1 cellular context compared by ENCODE assay signal in the genomic region with DNA sequence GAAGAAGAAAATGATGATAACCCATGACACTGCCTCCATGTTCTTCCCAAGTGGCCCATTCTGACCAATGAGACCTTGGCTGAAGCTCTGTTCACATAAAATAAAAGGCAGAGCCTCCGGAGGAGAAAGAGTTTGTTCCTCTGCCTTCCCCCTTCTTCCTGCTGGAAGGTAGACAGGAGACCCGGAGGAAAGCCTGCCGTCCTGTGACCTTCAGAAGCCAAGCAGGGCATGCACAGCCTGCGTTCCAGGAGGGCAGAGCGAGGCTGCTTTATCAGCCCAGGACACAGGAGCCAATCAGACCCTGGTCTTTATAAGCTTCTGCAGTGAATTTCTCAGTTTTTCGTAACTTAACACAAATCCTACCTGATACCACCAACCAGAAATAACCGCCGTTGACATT.
TF ChIP-seq lines count a peak whose summit lies in the region.

No MANE protein-coding gene starts in this region.

TF ChIP-seq in WTC11, 78 proteins besides CTCF, POLR2A, EP300 and RAD21 (continued from another document):
- TF ChIP-seq STAT6 (CRISPR knock-in tag; conservative IDR thresholded peaks at IDR 0.05; ENCODE audit: low read depth) (no peak), SMAD4 (CRISPR knock-in tag; IDR thresholded peaks at IDR 0.05) (no peak), ETV6 (CRISPR knock-in tag; IDR thresholded peaks at IDR 0.05) (no peak), ZBTB21 (CRISPR knock-in tag; IDR thresholded peaks at IDR 0.05; ENCODE audit: borderline replicate concordance) (no peak), NFE2L1 (CRISPR knock-in tag; IDR thresholded peaks at IDR 0.05) (no peak), ZNF423 (CRISPR knock-in tag; IDR thresholded peaks at IDR 0.05) (no peak), GTF2I (CRISPR knock-in tag; conservative IDR thresholded peaks at IDR 0.05) (no peak), ZNF671 (CRISPR knock-in tag; IDR thresholded peaks at IDR 0.05) (no peak), NR2C2 (CRISPR knock-in tag; IDR thresholded peaks at IDR 0.05) (no peak), IRF1 (CRISPR knock-in tag; IDR thresholded peaks at IDR 0.05) (no peak)
- TF ChIP-seq, protein P1, sequence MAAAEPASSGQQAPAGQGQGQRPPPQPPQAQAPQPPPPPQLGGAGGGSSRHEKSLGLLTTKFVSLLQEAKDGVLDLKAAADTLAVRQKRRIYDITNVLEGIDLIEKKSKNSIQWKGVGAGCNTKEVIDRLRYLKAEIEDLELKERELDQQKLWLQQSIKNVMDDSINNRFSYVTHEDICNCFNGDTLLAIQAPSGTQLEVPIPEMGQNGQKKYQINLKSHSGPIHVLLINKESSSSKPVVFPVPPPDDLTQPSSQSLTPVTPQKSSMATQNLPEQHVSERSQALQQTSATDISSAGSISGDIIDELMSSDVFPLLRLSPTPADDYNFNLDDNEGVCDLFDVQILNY (CRISPR knock-in tag; IDR thresholded peaks at IDR 0.05), result no peak
- TF ChIP-seq, protein P2, sequence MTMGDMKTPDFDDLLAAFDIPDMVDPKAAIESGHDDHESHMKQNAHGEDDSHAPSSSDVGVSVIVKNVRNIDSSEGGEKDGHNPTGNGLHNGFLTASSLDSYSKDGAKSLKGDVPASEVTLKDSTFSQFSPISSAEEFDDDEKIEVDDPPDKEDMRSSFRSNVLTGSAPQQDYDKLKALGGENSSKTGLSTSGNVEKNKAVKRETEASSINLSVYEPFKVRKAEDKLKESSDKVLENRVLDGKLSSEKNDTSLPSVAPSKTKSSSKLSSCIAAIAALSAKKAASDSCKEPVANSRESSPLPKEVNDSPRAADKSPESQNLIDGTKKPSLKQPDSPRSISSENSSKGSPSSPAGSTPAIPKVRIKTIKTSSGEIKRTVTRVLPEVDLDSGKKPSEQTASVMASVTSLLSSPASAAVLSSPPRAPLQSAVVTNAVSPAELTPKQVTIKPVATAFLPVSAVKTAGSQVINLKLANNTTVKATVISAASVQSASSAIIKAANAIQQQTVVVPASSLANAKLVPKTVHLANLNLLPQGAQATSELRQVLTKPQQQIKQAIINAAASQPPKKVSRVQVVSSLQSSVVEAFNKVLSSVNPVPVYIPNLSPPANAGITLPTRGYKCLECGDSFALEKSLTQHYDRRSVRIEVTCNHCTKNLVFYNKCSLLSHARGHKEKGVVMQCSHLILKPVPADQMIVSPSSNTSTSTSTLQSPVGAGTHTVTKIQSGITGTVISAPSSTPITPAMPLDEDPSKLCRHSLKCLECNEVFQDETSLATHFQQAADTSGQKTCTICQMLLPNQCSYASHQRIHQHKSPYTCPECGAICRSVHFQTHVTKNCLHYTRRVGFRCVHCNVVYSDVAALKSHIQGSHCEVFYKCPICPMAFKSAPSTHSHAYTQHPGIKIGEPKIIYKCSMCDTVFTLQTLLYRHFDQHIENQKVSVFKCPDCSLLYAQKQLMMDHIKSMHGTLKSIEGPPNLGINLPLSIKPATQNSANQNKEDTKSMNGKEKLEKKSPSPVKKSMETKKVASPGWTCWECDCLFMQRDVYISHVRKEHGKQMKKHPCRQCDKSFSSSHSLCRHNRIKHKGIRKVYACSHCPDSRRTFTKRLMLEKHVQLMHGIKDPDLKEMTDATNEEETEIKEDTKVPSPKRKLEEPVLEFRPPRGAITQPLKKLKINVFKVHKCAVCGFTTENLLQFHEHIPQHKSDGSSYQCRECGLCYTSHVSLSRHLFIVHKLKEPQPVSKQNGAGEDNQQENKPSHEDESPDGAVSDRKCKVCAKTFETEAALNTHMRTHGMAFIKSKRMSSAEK (CRISPR knock-in tag; IDR thresholded peaks at IDR 0.05; ENCODE audit: borderline replicate concordance), result no peak
- TF ChIP-seq, protein P3, sequence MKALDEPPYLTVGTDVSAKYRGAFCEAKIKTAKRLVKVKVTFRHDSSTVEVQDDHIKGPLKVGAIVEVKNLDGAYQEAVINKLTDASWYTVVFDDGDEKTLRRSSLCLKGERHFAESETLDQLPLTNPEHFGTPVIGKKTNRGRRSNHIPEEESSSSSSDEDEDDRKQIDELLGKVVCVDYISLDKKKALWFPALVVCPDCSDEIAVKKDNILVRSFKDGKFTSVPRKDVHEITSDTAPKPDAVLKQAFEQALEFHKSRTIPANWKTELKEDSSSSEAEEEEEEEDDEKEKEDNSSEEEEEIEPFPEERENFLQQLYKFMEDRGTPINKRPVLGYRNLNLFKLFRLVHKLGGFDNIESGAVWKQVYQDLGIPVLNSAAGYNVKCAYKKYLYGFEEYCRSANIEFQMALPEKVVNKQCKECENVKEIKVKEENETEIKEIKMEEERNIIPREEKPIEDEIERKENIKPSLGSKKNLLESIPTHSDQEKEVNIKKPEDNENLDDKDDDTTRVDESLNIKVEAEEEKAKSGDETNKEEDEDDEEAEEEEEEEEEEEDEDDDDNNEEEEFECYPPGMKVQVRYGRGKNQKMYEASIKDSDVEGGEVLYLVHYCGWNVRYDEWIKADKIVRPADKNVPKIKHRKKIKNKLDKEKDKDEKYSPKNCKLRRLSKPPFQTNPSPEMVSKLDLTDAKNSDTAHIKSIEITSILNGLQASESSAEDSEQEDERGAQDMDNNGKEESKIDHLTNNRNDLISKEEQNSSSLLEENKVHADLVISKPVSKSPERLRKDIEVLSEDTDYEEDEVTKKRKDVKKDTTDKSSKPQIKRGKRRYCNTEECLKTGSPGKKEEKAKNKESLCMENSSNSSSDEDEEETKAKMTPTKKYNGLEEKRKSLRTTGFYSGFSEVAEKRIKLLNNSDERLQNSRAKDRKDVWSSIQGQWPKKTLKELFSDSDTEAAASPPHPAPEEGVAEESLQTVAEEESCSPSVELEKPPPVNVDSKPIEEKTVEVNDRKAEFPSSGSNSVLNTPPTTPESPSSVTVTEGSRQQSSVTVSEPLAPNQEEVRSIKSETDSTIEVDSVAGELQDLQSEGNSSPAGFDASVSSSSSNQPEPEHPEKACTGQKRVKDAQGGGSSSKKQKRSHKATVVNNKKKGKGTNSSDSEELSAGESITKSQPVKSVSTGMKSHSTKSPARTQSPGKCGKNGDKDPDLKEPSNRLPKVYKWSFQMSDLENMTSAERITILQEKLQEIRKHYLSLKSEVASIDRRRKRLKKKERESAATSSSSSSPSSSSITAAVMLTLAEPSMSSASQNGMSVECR (CRISPR knock-in tag; IDR thresholded peaks at IDR 0.05; ENCODE audit: borderline replicate concordance), result no peak
- TF ChIP-seq, protein P4, sequence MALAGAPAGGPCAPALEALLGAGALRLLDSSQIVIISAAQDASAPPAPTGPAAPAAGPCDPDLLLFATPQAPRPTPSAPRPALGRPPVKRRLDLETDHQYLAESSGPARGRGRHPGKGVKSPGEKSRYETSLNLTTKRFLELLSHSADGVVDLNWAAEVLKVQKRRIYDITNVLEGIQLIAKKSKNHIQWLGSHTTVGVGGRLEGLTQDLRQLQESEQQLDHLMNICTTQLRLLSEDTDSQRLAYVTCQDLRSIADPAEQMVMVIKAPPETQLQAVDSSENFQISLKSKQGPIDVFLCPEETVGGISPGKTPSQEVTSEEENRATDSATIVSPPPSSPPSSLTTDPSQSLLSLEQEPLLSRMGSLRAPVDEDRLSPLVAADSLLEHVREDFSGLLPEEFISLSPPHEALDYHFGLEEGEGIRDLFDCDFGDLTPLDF (CRISPR knock-in tag; IDR thresholded peaks at IDR 0.05), result no peak
TF ChIP-seq in WTC11: peak in this region for 0.
